Comparison of ENCODE assay signal across 8 cellular contexts in genomic region chr19:44653977-44654784, GRCh38. TPM values are rescaled to one million over a fixed set of nuclear protein-coding genes. Genes with fewer than 3 reads are reported as not detected.
DNase-seq lines count a peak whose midpoint lies in the region; ATAC-seq and TF ChIP-seq lines count a peak whose summit lies in the region.

No MANE protein-coding gene starts in this region.

- peak; percentile 87 for ATAC-seq in HG03175 (IDR thresholded peaks at IDR 0.05; ENCODE audit: unreplicated experiment)

- no peaks in the 10 kb centered on the region for H3K4me1 ChIP-seq in ascending aorta

- peaks cover 58 to 74% of the 10 kb centered on the region in 2 donors for H3K36me3 ChIP-seq in ascending aorta

- peak; percentile 22 to 61 (median 47) for TF ChIP-seq CTCF in ascending aorta (IDR thresholded peaks at IDR 0.05)

- intact Hi-C loops in ascending aorta (cut with DNase I): no loop called here

- peak; percentile 48 for DNase-seq in SIG-M5 treated with dmso at 0.1 percent for 504 hours (lab: John Stamatoyannopoulos, UW; ENCODE audit: unreplicated experiment)
- DNase-seq in SIG-M5 (lab: John Stamatoyannopoulos, UW): no peak
- DNase-seq in T-helper 1 cell: peak; percentile 34 to 73 (median 57)
- DNase-seq in ascending aorta (ENCODE audit: low spot score in 2 of 2): peak; percentile 26 to 78
- peak; percentile 63 for DNase-seq in iPS-NIHi7 (ENCODE audit: extremely low spot score)
- peak; percentile 70 to 77 for DNase-seq in stimulated activated CD4-positive, alpha-beta T cell treated with anti-CD3 and anti-CD28 coated beads, Interleukin-2, amount 100 ng/mL, for 24 hours
- no peak for DNase-seq in NCI-H187 (lab: John Stamatoyannopoulos, UW)

- no peak overlapping the region for H3K4me3 ChIP-seq in ascending aorta

- no peak overlapping the region for H3K27ac ChIP-seq in ascending aorta

- H3K9me3 ChIP-seq in ascending aorta: no peaks in the 10 kb centered on the region

- H3K27me3 ChIP-seq in ascending aorta: no peaks in the 10 kb centered on the region

RNA-seq across cellular contexts. Expression of gene PVR, which starts 10.5 kb away (rescaled TPM):
- 61.4 TPM for total RNA-seq in ascending aorta

RNA-seq across cellular contexts. Expression of gene CEACAM19, which starts 17.1 kb away (rescaled TPM):
- total RNA-seq in ascending aorta: 6.3 TPM

RNA-seq across cellular contexts. Expression of gene IGSF23, which starts 40.8 kb away (rescaled TPM):
- not detected for total RNA-seq in ascending aorta

RNA-seq across cellular contexts. Expression of gene CEACAM16, which starts 44.8 kb away (rescaled TPM):
- total RNA-seq in ascending aorta: not detected

Comparison
In these comparisons a context has a peak if more than half of its experiments do, and no peak if none do; other contexts are left out.
1. DNase-seq: peak in SIG-M5 treated with dmso at 0.1 percent for 504 hours (single experiment), T-helper 1 cell (5 of 5), ascending aorta (2 of 2), iPS-NIHi7 (single experiment) and stimulated activated CD4-positive, alpha-beta T cell treated with anti-CD3 and anti-CD28 coated beads, Interleukin-2, amount 100 ng/mL, for 24 hours (2 of 2); none in SIG-M5 (single experiment) and NCI-H187 (0 of 2).